Comparison of ENCODE assay signal across 1 cellular context in genomic region chr18:54606835-54607212, GRCh38.
TF ChIP-seq lines count a peak whose summit lies in the region.

No MANE protein-coding gene starts in this region.

TF ChIP-seq in WTC11, 78 proteins besides CTCF, POLR2A, EP300 and RAD21 (continued from another document):
- no peak for TF ChIP-seq ARID4B (CRISPR knock-in tag; IDR thresholded peaks at IDR 0.05; ENCODE audit: borderline replicate concordance)
